ENCODE assay signal across 14 cellular contexts in the genomic region with DNA sequence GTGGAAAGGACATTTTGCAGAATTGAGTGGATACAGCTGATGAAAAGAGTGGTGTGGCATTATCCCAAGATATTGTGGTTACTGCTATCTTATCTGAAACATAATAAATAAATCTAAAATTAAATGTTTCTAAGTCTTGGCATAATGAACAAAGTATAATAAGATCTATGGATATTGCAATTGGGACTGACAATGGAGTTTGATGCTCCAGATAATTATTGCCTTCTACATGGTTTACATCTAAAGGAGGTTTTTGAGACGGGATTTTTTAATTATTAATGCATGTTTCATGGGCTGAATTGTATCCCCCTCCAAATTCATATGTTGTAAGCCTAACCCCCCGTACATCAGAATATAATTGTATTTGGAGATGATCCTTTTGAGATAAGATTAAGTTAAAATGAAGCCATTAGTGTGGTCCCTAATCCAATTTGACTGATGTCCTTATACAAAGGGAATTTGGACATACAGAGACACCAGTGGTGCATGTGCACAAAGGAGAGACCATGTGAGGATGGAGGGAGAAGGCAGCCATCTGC.
A peak's percentile ranks its signal among the peaks of the same experiment; 100 is the strongest.
DNase-seq lines count a peak whose midpoint lies in the region; TF ChIP-seq lines count a peak whose summit lies in the region.
"Had no signal": no experiment of that assay in that cellular context is flagged by ENCODE, and none has a peak within 500 bp of the region (broad histone marks: within the 10 kb centered on the region; RNA-seq: fewer than 3 reads in every experiment).

No MANE protein-coding gene starts in this region.

- no peaks in the 10 kb centered on the region; the same call in 1 of the 2 replicates for H3K27me3 Mint-ChIP-seq in H9 (ENCODE audit: low read depth)
- H3K27me3 Mint-ChIP-seq in activated CD4-positive, alpha-beta T cell treated with anti-CD3 and anti-CD28 coated beads, Interleukin-2, amount 10 ng/mL, durations not matched to agents 24 days and 14 days = no peaks in the 10 kb centered on the region
- H3K27me3 Mint-ChIP-seq: CD4-positive, CD25-positive, alpha-beta regulatory T cell; CD8-positive, alpha-beta memory T cell had no signal

- no peak overlapping the region for H2BK120ac ChIP-seq in H9 (ENCODE audit: low read depth, low read length, poor library complexity, severe bottlenecking)

- no peak for TF ChIP-seq CTCF in H9 (conservative IDR thresholded peaks at IDR 0.05)

- no peak overlapping the region for H4K91ac ChIP-seq in H9 (ENCODE audit: insufficient read length, low read depth, low read length)

- no peaks in the 10 kb centered on the region for H3K79me2 ChIP-seq in H9 (ENCODE audit: insufficient read depth, low read length)

- H4K20me1 ChIP-seq in H9 (ENCODE audit: control insufficient read depth, insufficient read depth, insufficient read length) = no peaks in the 10 kb centered on the region

- no peak overlapping the region for H3K4me3 Mint-ChIP-seq in H9
- no peak overlapping the region for H3K4me3 Mint-ChIP-seq in activated CD4-positive, alpha-beta T cell treated with anti-CD3 and anti-CD28 coated beads, Interleukin-2, amount 10 ng/mL, durations not matched to agents 24 days and 14 days
- H3K4me3 Mint-ChIP-seq: B cell; CD4-positive, CD25-positive, alpha-beta regulatory T cell; CD8-positive, alpha-beta memory T cell; GM23338; HFFc6 had no signal

- no peaks in the 10 kb centered on the region for H3K79me1 ChIP-seq in H9 (ENCODE audit: insufficient read depth, low read depth, low read length, poor library complexity, severe bottlenecking)

- no peak overlapping the region for H3K56ac ChIP-seq in H9 (ENCODE audit: insufficient read length, low read depth, low read length)

- H3K9me3 ChIP-seq in H9 (ENCODE audit: control insufficient read depth, low read depth, low read length) = no peaks in the 10 kb centered on the region
- H3K9me3 ChIP-seq: Caco-2 had no signal

- H3K4me2 ChIP-seq in H9 (ENCODE audit: insufficient read depth, insufficient read length, low read length) = no peak overlapping the region
- H3K4me2 ChIP-seq: GM23338 had no signal

- no peak overlapping the region for H4K8ac ChIP-seq in H9 (replicated peaks; ENCODE audit: insufficient read length, low read depth, low read length)

- intact Hi-C loops in activated CD4-positive, alpha-beta T cell treated with anti-CD3 and anti-CD28 coated beads, Interleukin-2, amount 10 ng/mL, durations not matched to agents 24 days and 14 days (cut with micrococcal nuclease) = no loop called here

- H3K27ac Mint-ChIP-seq in H9 = no peak overlapping the region
- H3K27ac Mint-ChIP-seq in activated CD4-positive, alpha-beta T cell treated with anti-CD3 and anti-CD28 coated beads, Interleukin-2, amount 10 ng/mL, durations not matched to agents 24 days and 14 days = no peak overlapping the region
- H3K27ac Mint-ChIP-seq: B cell; CD4-positive, CD25-positive, alpha-beta regulatory T cell; CD8-positive, alpha-beta memory T cell; GM23338; HFFc6 had no signal

- H3K27me3 ChIP-seq in H9 (ENCODE audit: insufficient read depth, low read length) = no peaks in the 10 kb centered on the region

- no CpG with 5 or more reads among the region's 2 CpGs for WGBS in H9 (ENCODE audit: extremely low coverage, insufficient read length, low lambda C conversion rate)

- H2BK15ac ChIP-seq in H9 (ENCODE audit: low read depth, low read length) = no peak overlapping the region

- no peaks in the 10 kb centered on the region for H3K9me3 Mint-ChIP-seq in H9
- H3K9me3 Mint-ChIP-seq in activated CD4-positive, alpha-beta T cell treated with anti-CD3 and anti-CD28 coated beads, Interleukin-2, amount 10 ng/mL, durations not matched to agents 24 days and 14 days = no peaks in the 10 kb centered on the region
- H3K9me3 Mint-ChIP-seq: CD4-positive, CD25-positive, alpha-beta regulatory T cell; CD8-positive, alpha-beta memory T cell; GM23338 had no signal

- H3K9ac ChIP-seq in H9 (ENCODE audit: extremely low read depth, insufficient read length, low read length) = no peak overlapping the region

- no peak overlapping the region for H4K5ac ChIP-seq in H9 (ENCODE audit: insufficient read length, low read depth, low read length)

- no peak overlapping the region for H3K14ac ChIP-seq in H9 (ENCODE audit: insufficient read depth, low read length)

- peak overlapping the region; percentile 8 for H2AK5ac ChIP-seq in H9 (ENCODE audit: insufficient read length, low read length)

- no peak overlapping the region for H2BK12ac ChIP-seq in H9 (ENCODE audit: insufficient read length, low read depth, low read length)

- H3K23ac ChIP-seq in H9 (ENCODE audit: insufficient read length, low read depth, low read length) = no peak overlapping the region

- H3K4me1 Mint-ChIP-seq in H9 = peaks cover 23 to 28% of the 10 kb centered on the region in 2 experiments
- H3K4me1 Mint-ChIP-seq in activated CD4-positive, alpha-beta T cell treated with anti-CD3 and anti-CD28 coated beads, Interleukin-2, amount 10 ng/mL, durations not matched to agents 24 days and 14 days = no peaks in the 10 kb centered on the region
- H3K4me1 Mint-ChIP-seq: B cell; CD4-positive, CD25-positive, alpha-beta regulatory T cell; CD8-positive, alpha-beta memory T cell had no signal

- H2BK20ac ChIP-seq in H9 (ENCODE audit: low read depth, low read length, poor library complexity, severe bottlenecking) = no peak overlapping the region

- H2AFZ ChIP-seq in H9 (ENCODE audit: low read length) = no peak overlapping the region
- H2AFZ ChIP-seq: GM23338 had no signal

- H3K27ac ChIP-seq in H9 (ENCODE audit: insufficient read length, low read depth, low read length) = no peak overlapping the region

- no peaks in the 10 kb centered on the region for H3K36me3 Mint-ChIP-seq in H9 (ENCODE audit: insufficient read depth in 1 of 3, low read depth in 3 of 3)
- no peaks in the 10 kb centered on the region for H3K36me3 Mint-ChIP-seq in activated CD4-positive, alpha-beta T cell treated with anti-CD3 and anti-CD28 coated beads, Interleukin-2, amount 10 ng/mL, durations not matched to agents 24 days and 14 days (ENCODE audit: low read depth)
- H3K36me3 Mint-ChIP-seq: CD4-positive, CD25-positive, alpha-beta regulatory T cell; CD8-positive, alpha-beta memory T cell had no signal

- 0 out of 2 replicates have a peak, but pooled peaks cover 2% of the 10 kb centered on the region for H3K4me1 ChIP-seq in H9 (ENCODE audit: insufficient read depth, low read length)
- H3K4me1 ChIP-seq: Caco-2 had no signal

- no peak overlapping the region for H3K4ac ChIP-seq in H9 (ENCODE audit: low read depth, low read length)

- H2BK5ac ChIP-seq in H9 (ENCODE audit: insufficient read length, low read length) = no peak overlapping the region

- H3K18ac ChIP-seq in H9 (ENCODE audit: insufficient read length, low read depth, low read length) = no peak overlapping the region

- no peaks in the 10 kb centered on the region for H3K23me2 ChIP-seq in H9 (ENCODE audit: insufficient read length, low read depth, low read length, poor library complexity, severe bottlenecking)

- no peak for DNase-seq in H9
- peak; percentile 80 for DNase-seq in SK-N-DZ (ENCODE audit: low spot score)
- DNase-seq in amniotic epithelial cell (ENCODE audit: low read depth) = peak; percentile 27
- DNase-seq in activated CD4-positive, alpha-beta T cell treated with anti-CD3 and anti-CD28 coated beads, Interleukin-2, amount 10 ng/mL, durations not matched to agents 24 days and 14 days = no peak
- no peak for DNase-seq in COLO668 (lab: John Stamatoyannopoulos, UW; ENCODE audit: unreplicated experiment)
- DNase-seq in mucosa of gallbladder (ENCODE audit: low spot score) = no peak
- DNase-seq: C1 segment of cervical spinal cord; Caco-2; CD4-positive, CD25-positive, alpha-beta regulatory T cell; CD8-positive, alpha-beta memory T cell; GDM1; HFFc6 had no signal

- no peak overlapping the region for H3T11ph ChIP-seq in H9 (ENCODE audit: low read length)

Comparison
In these comparisons a context has a peak if more than half of its experiments do, and no peak if none do; other contexts are left out.
1. DNase-seq: peak in SK-N-DZ (single experiment) and amniotic epithelial cell (single experiment); none in H9 (single experiment), activated CD4-positive, alpha-beta T cell treated with anti-CD3 and anti-CD28 coated beads, Interleukin-2, amount 10 ng/mL, durations not matched to agents 24 days and 14 days (single experiment), COLO668 (single experiment) and mucosa of gallbladder (single experiment).